In genomic region chr20:41061155-41061554, GRCh38 we compare ENCODE assay signal across 15 cellular contexts. TPM values are rescaled to one million over a fixed set of nuclear protein-coding genes. Genes with fewer than 3 reads are reported as not detected.
A peak's percentile ranks its signal among the peaks of the same experiment; 100 is the strongest.
DNase-seq lines count a peak whose midpoint lies in the region; ATAC-seq and TF ChIP-seq lines count a peak whose summit lies in the region.
"Had no signal": no experiment of that assay in that cellular context is flagged by ENCODE, and none has a peak within 500 bp of the region (broad histone marks: within the 10 kb centered on the region; RNA-seq: fewer than 3 reads in every experiment).

No MANE protein-coding gene starts in this region.

- 90% methylated on average over 2 of the region's 3 CpGs; no CpG with 5 or more reads in 1 of the 2 experiments for WGBS in IMR-90 (ENCODE audit: extremely low coverage in 2 of 2, insufficient read length in 1 of 2), 2 experiments

- TF ChIP-seq RAD21 in IMR-90 (IDR thresholded peaks at IDR 0.05; ENCODE audit: low read length): no peak

- H4K91ac ChIP-seq in IMR-90 (ENCODE audit: insufficient read depth, low read depth, low read length): no peak overlapping the region

- POLR2A ChIA-PET in IMR-90 (lab: Charles Lee; ENCODE audit: unreplicated experiment): no interaction called here

- no peak for ATAC-seq in IMR-90 (ENCODE audit: low read depth)
- ATAC-seq in left colon: peak; percentile 77
- ATAC-seq in GM18519 (IDR thresholded peaks at IDR 0.05; ENCODE audit: low FRiP score, unreplicated experiment): no peak
- ATAC-seq in GM21381 (IDR thresholded peaks at IDR 0.05; ENCODE audit: unreplicated experiment): no peak
- ATAC-seq: CD8-positive, alpha-beta T cell; HCT116 had no signal

- BruUV-seq in IMR-90 (replicated peaks; lab: Mats Ljungman, UMichigan): no TSS peak

- H3F3A ChIP-seq in DOHH2 (ENCODE audit: control insufficient read depth, insufficient read depth): peaks cover 6% of the 10 kb centered on the region; the same call in 1 of the 2 replicates

- in situ Hi-C loops in IMR-90 (cut with MboI; ENCODE audit: low sequenced_read_pairs): no loop called here

- H3K18ac ChIP-seq in IMR-90 (ENCODE audit: low read depth, low read length): no peak overlapping the region

- dilution Hi-C loops in IMR-90 (cut with HindIII; ENCODE audit: low sequenced_read_pairs, unreplicated experiment): no loop called here

- no peak overlapping the region; the same call in 2 of the 3 replicates for H2BK15ac ChIP-seq in IMR-90 (ENCODE audit: low read depth, low read length)

- peaks cover 99% of the 10 kb centered on the region for H3K79me2 ChIP-seq in DOHH2 (ENCODE audit: control insufficient read depth, low read length)

- peaks cover 17% of the 10 kb centered on the region for H3K9me1 ChIP-seq in IMR-90 (ENCODE audit: insufficient read depth, low read length)

- H3K14ac ChIP-seq in IMR-90 (replicated peaks; ENCODE audit: low read depth, low read length): no peak overlapping the region

- H2BK5ac ChIP-seq in IMR-90 (ENCODE audit: low read depth, low read length, poor library complexity, severe bottlenecking): no peak overlapping the region

- no peaks in the 10 kb centered on the region for H3K27me3 ChIP-seq in DOHH2 (ENCODE audit: control insufficient read depth, low read length)
- no peaks in the 10 kb centered on the region for H3K27me3 ChIP-seq in IMR-90 (ENCODE audit: control insufficient read depth, insufficient read depth, low read length)

- peaks cover 73% of the 10 kb centered on the region for H3K4me1 ChIP-seq in DOHH2 (ENCODE audit: control insufficient read depth, low read length)
- H3K4me1 ChIP-seq in IMR-90 (ENCODE audit: control insufficient read depth, insufficient read depth, low read length): peaks cover 9% of the 10 kb centered on the region

- peak overlapping the region; percentile 39 for H3K4me3 ChIP-seq in DOHH2 (ENCODE audit: low read length)
- no peak overlapping the region for H3K4me3 ChIP-seq in IMR-90 (ENCODE audit: insufficient read depth, low read depth, low read length)
- H3K4me3 ChIP-seq: GM23248 had no signal

- TF ChIP-seq CTCF in DOHH2 (IDR thresholded peaks at IDR 0.05; ENCODE audit: low read depth, low read length, poor library complexity, severe bottlenecking) (no peak), IMR-90 (conservative IDR thresholded peaks at IDR 0.05; ENCODE audit: low read depth, low read length) (no peak)

- DNase-seq in IMR-90: no peak
- DNase-seq in amniotic epithelial cell (ENCODE audit: low read depth): peak; percentile 41
- DNase-seq in left colon: no peak
- no peak for DNase-seq in C1 segment of cervical spinal cord (lab: John Stamatoyannopoulos, UW)
- DNase-seq: CD8-positive, alpha-beta T cell; COR-L47; DND-41; GF-D8; GM23248 had no signal

- H3K27ac ChIP-seq in DOHH2 (ENCODE audit: low read depth, low read length): peak overlapping the region; percentile 32
- H3K27ac ChIP-seq in IMR-90 (ENCODE audit: insufficient read depth, low read length): no peak overlapping the region
- H3K27ac ChIP-seq: C4-2B, GM23248, HL-60 had no signal

- H3K4me2 ChIP-seq in DOHH2 (ENCODE audit: low read length) (peak overlapping the region; percentile 54), IMR-90 (ENCODE audit: low read depth, low read length) (no peak overlapping the region)

- no peak overlapping the region for H2AK5ac ChIP-seq in IMR-90 (ENCODE audit: low read depth, low read length)

- H3K79me1 ChIP-seq in IMR-90 (ENCODE audit: low read depth in 1 of 2, low read length in 2 of 2): peaks cover 10 to 58% of the 10 kb centered on the region in 2 experiments

- no peak overlapping the region for H3K4ac ChIP-seq in IMR-90 (ENCODE audit: low read depth, low read length)

- no peak overlapping the region for H4K5ac ChIP-seq in IMR-90 (ENCODE audit: low read depth, low read length)

- intact Hi-C loops in IMR-90 (cut with micrococcal nuclease) (no loop called here), left colon (cut with DNase I, micrococcal nuclease) (no loop called here)

- H4K20me1 ChIP-seq in DOHH2 (ENCODE audit: control insufficient read depth, insufficient read depth, low read depth, low read length) (peaks cover 12% of the 10 kb centered on the region; the same call in 1 of the 2 replicates), IMR-90 (ENCODE audit: insufficient read depth, low read length) (peaks cover 62% of the 10 kb centered on the region)

- H3K9ac ChIP-seq in IMR-90 (ENCODE audit: low read depth, low read length): no peak overlapping the region
- H3K9ac ChIP-seq: GM23248 had no signal

- no peak overlapping the region for H2BK20ac ChIP-seq in IMR-90 (ENCODE audit: low read depth, low read length)

- no peak for TF ChIP-seq POLR2A in IMR-90 (IDR thresholded peaks at IDR 0.05; ENCODE audit: low read depth, low read length)

- no peak overlapping the region for H3K56ac ChIP-seq in IMR-90 (ENCODE audit: extremely low read depth, insufficient read depth, low read length)

- no peak overlapping the region for H2AFZ ChIP-seq in IMR-90 (replicated peaks; ENCODE audit: low read length, poor library complexity)
- H2AFZ ChIP-seq: GM23248 had no signal

- no peaks in the 10 kb centered on the region for H3K9me2 ChIP-seq in DOHH2 (replicated peaks; ENCODE audit: control insufficient read depth, low read length)

- H4K8ac ChIP-seq in IMR-90 (ENCODE audit: low read depth in 2 of 2, low read length in 2 of 2): no peak overlapping the region

- H2BK120ac ChIP-seq in IMR-90 (ENCODE audit: low read depth, low read length): no peak overlapping the region

- peak overlapping the region; percentile 71 for H3K23ac ChIP-seq in IMR-90 (ENCODE audit: low read depth, low read length)

- peaks cover 74% of the 10 kb centered on the region for H3K36me3 ChIP-seq in DOHH2 (ENCODE audit: control insufficient read depth, low read length)
- peaks cover 8% of the 10 kb centered on the region for H3K36me3 ChIP-seq in IMR-90 (ENCODE audit: control insufficient read depth, insufficient read depth, low read length)

- CTCF ChIA-PET in IMR-90 (lab: Yijun Ruan, JAX): interaction anchor here (0.6 kb wide), 1 partner anchor 9 kb away, joined by 3 read pairs; no protein-coding TSS in a partner anchor

- no peaks in the 10 kb centered on the region for H3K9me3 ChIP-seq in DOHH2 (ENCODE audit: control insufficient read depth, insufficient read depth, low read length)
- H3K9me3 ChIP-seq in IMR-90 (ENCODE audit: control insufficient read depth, insufficient read depth, low read length): no peaks in the 10 kb centered on the region

- H2AK9ac ChIP-seq in IMR-90 (replicated peaks; ENCODE audit: low read depth, low read length, poor library complexity): no peak overlapping the region

TF ChIP-seq in IMR-90, 13 proteins besides CTCF, POLR2A, EP300 and RAD21:
- no peak for TF ChIP-seq MAFK (IDR thresholded peaks at IDR 0.05; ENCODE audit: low read depth, low read length)
- TF ChIP-seq CEBPB (IDR thresholded peaks at IDR 0.05; ENCODE audit: low read depth, low read length): no peak
- no peak for TF ChIP-seq FOS (IDR thresholded peaks at IDR 0.05; ENCODE audit: low read depth, low read length)
- no peak for TF ChIP-seq CHD1 (IDR thresholded peaks at IDR 0.05; ENCODE audit: low read depth, low read length)
- TF ChIP-seq RCOR1 (IDR thresholded peaks at IDR 0.05; ENCODE audit: insufficient replicate concordance, low read length): no peak
- TF ChIP-seq ELK1 (IDR thresholded peaks at IDR 0.05; ENCODE audit: borderline replicate concordance, low read depth, low read length): no peak
- no peak for TF ChIP-seq BHLHE40 (IDR thresholded peaks at IDR 0.05; ENCODE audit: low read depth, low read length)

RNA-seq across cellular contexts. Expression of gene TOP1, which starts 32.5 kb away (rescaled TPM):
- total RNA-seq in IMR-90 (2012; rRNA removed) (14.0 and 20.8 TPM in 2 replicates), left colon (10 to 100 TPM; 64.3 to 65.7 TPM)
- 14.7 and 21.5 TPM in 2 replicates for polyA plus RNA-seq in IMR-90 (2012; rRNA removed)
- polyA plus RNA-seq in IMR-90 (2012; cell fraction: cytosol; rRNA removed): 3.9 and 6.4 TPM in 2 replicates
- polyA plus RNA-seq in IMR-90 (2012; cell fraction: nucleus; rRNA removed; ENCODE audit: low replicate concordance): 3.2 and 18.6 TPM in 2 replicates
